ENCODE assay signal across 8 cellular contexts in the genomic region with DNA sequence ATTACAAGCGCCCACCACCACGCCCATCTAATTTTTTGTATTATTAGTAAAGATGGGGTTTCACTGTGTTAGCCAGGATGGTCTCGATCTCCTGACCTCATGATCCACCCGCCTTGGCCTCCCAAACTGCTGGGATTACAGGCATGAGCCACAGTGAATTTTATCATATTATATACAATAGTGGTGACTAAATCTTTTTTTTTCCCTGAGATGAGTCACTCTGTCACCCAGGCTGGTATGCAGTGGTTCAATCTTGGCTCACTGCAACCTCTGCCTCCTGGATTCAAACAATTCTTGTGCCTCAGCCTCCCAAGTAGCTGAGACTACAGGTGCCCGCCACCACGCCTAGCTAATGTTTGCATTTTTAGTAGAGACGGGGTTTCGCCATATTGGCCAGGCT. TPM values are rescaled to one million over a fixed set of nuclear protein-coding genes. Genes with fewer than 3 reads are reported as not detected.
DNase-seq lines count a peak whose midpoint lies in the region; ATAC-seq and TF ChIP-seq lines count a peak whose summit lies in the region.
"Not testable (repeated sequence)": the region's sequence is repeated elsewhere in the genome, so short reads cannot be mapped to it uniquely, and the experiment has no call there.

No MANE protein-coding gene starts in this region.

- not testable (repeated sequence) for H3K14ac ChIP-seq in trophoblast cell (ENCODE audit: low read length)

- H3K9ac ChIP-seq in HCT116 (ENCODE audit: low read length); SK-N-SH; trophoblast cell (ENCODE audit: low read length): not testable (repeated sequence)

- H3K4ac ChIP-seq in trophoblast cell (ENCODE audit: low read depth, low read length) = not testable (repeated sequence)

- H3K79me1 ChIP-seq in trophoblast cell (ENCODE audit: low read length) = not testable (repeated sequence)

- H2AK5ac ChIP-seq in trophoblast cell (ENCODE audit: low read length) = not testable (repeated sequence)

- H3F3A ChIP-seq in SK-N-SH (replicated peaks; ENCODE audit: insufficient read depth) = not testable (repeated sequence)

- not testable (repeated sequence) for H3K27ac ChIP-seq in HCT116 (ENCODE audit: low read depth, low read length); SK-N-SH (ENCODE audit: low read depth in 2 of 2, low read length in 1 of 2); trophoblast cell (ENCODE audit: low read depth, low read length)

- H3K36me3 ChIP-seq in HCT116 (ENCODE audit: control insufficient read depth in 1 of 2, insufficient read depth in 2 of 2, low read length in 2 of 2) (peaks cover 22 to 28% of the 10 kb centered on the region in 2 experiments), SK-N-SH (replicated peaks in 1 of 2; ENCODE audit: control insufficient read depth in 1 of 2, insufficient read depth in 2 of 2, low read length in 1 of 2) (peaks cover 12 to 68% of the 10 kb centered on the region in 2 experiments), trophoblast cell (ENCODE audit: control insufficient read depth in 1 of 2, insufficient read depth in 2 of 2, low read length in 2 of 2) (peaks cover 13 to 23% of the 10 kb centered on the region in 2 experiments)

- H4K8ac ChIP-seq in trophoblast cell (ENCODE audit: low read depth, low read length) = not testable (repeated sequence)

- TF ChIP-seq RAD21 in HCT116 (IDR thresholded peaks at IDR 0.05; ENCODE audit: low read depth); SK-N-SH (IDR thresholded peaks at IDR 0.05; ENCODE audit: low read length): not testable (repeated sequence)

- not testable (repeated sequence) for H3K4me3 ChIP-seq in HCT116 (replicated peaks in 1 of 2; ENCODE audit: low read depth in 1 of 2, low read length in 2 of 2); SK-N-SH (ENCODE audit: low read depth in 2 of 2, low read length in 1 of 2); choroid plexus epithelial cell (ENCODE audit: low read depth, low read length); fibroblast of pulmonary artery (replicated peaks; ENCODE audit: low read depth, low read length); trophoblast cell (ENCODE audit: low read depth, low read length)

- not testable (repeated sequence) for BruUV-seq in HCT116 (replicated peaks; lab: Mats Ljungman, UMichigan)

- RAD21 ChIA-PET in HCT116 (lab: Charles Lee; ENCODE audit: low non-redundant PET in 1 of 2, low total read pairs in 2 of 2, uncharacterized antibody in 2 of 2, unreplicated experiment in 2 of 2) = not testable (repeated sequence)

- H3K27me3 ChIP-seq in HCT116 (ENCODE audit: insufficient read depth, low read length); SK-N-SH (ENCODE audit: insufficient read depth); trophoblast cell (ENCODE audit: insufficient read depth, low read length): not testable (repeated sequence)

- H2BK5ac ChIP-seq in trophoblast cell (ENCODE audit: low read depth, low read length, poor library complexity) = not testable (repeated sequence)

- not testable (repeated sequence) for H3K23ac ChIP-seq in trophoblast cell (ENCODE audit: low read length)

- DNase-seq in Daoy (ENCODE audit: low read depth) (peak; percentile 25), NCI-H226 (peak; percentile 9), astrocyte of the hippocampus (ENCODE audit: low read depth, low spot score) (peak; percentile 22), choroid plexus epithelial cell (ENCODE audit: low read depth) (peak; percentile 13), fibroblast of pulmonary artery (ENCODE audit: low read depth) (peak; percentile 27), trophoblast cell (peak; percentile 31 to 69)
- DNase-seq in HCT116 (ENCODE audit: low read depth, low spot score); SK-N-SH: not testable (repeated sequence)

- intact Hi-C loops in HCT116 (cut with micrococcal nuclease) = not testable (repeated sequence)

- H3K9me2 ChIP-seq in HCT116 (ENCODE audit: insufficient read depth); SK-N-SH: not testable (repeated sequence)

- ATAC-seq in HCT116 = peak; percentile 59; the same call in 1 of the 2 replicates

- not testable (repeated sequence) for H3K18ac ChIP-seq in trophoblast cell (ENCODE audit: low read length)

- CTCF ChIA-PET in HCT116 (lab: Charles Lee) = interaction anchor here (1.0 to 1.2 kb wide), 2 partner anchors 13 to 224 kb away, joined by 3 to 5 read pairs; no protein-coding TSS in a partner anchor
- CTCF ChIA-PET in SK-N-SH (lab: Yijun Ruan, JAX) = not testable (repeated sequence)

- 94% methylated on average over 8 of the region's 8 CpGs for WGBS in SK-N-SH (ENCODE audit: low lambda C conversion rate)
- WGBS in trophoblast cell (ENCODE audit: extremely low coverage, insufficient coverage, insufficient read length) = no CpG with 5 or more reads among the region's 8 CpGs

- POLR2A ChIA-PET in HCT116 (lab: Charles Lee); SK-N-SH (lab: Yijun Ruan, JAX): not testable (repeated sequence)

- not testable (repeated sequence) for H2BK12ac ChIP-seq in trophoblast cell (ENCODE audit: low read length)

- not testable (repeated sequence) for TF ChIP-seq CTCF in HCT116 (IDR thresholded peaks at IDR 0.05 in 2 of 3, conservative IDR thresholded peaks at IDR 0.05 in 1 of 3; ENCODE audit: borderline replicate concordance in 1 of 3, insufficient read depth in 1 of 3, low read depth in 2 of 3, low read length in 2 of 3); SK-N-SH (IDR thresholded peaks at IDR 0.05); choroid plexus epithelial cell (conservative IDR thresholded peaks at IDR 0.05; ENCODE audit: low read depth, low read length); fibroblast of pulmonary artery (IDR thresholded peaks at IDR 0.05; ENCODE audit: low read length, missing control alignments)

- not testable (repeated sequence) for H3K4me2 ChIP-seq in HCT116 (ENCODE audit: low read length); SK-N-SH; trophoblast cell (ENCODE audit: low read length)

- TF ChIP-seq POLR2A in HCT116 (IDR thresholded peaks at IDR 0.05; ENCODE audit: borderline replicate concordance, extremely low read depth, insufficient read depth, insufficient read length) = not testable (repeated sequence)

- not testable (repeated sequence) for H4K91ac ChIP-seq in trophoblast cell (ENCODE audit: low read depth, low read length)

- TF ChIP-seq EP300 in SK-N-SH (IDR thresholded peaks at IDR 0.05; ENCODE audit: borderline replicate concordance in 1 of 2, low read depth in 1 of 2, low read length in 1 of 2) = not testable (repeated sequence)

- not testable (repeated sequence) for H2AFZ ChIP-seq in HCT116 (ENCODE audit: low read depth, low read length, poor library complexity, severe bottlenecking); SK-N-SH (ENCODE audit: low read depth); trophoblast cell (ENCODE audit: insufficient read depth, low read length, poor library complexity)

- not testable (repeated sequence) for H3K9me3 ChIP-seq in HCT116 (ENCODE audit: control insufficient read depth in 1 of 2, insufficient read depth in 1 of 2, low read depth in 1 of 2, low read length in 2 of 2); SK-N-SH; trophoblast cell (ENCODE audit: insufficient read depth, low read depth, low read length)

- H4K20me1 ChIP-seq in HCT116 (ENCODE audit: insufficient read depth); SK-N-SH (ENCODE audit: insufficient read depth): not testable (repeated sequence)

- H4K12ac ChIP-seq in trophoblast cell (ENCODE audit: low read depth, low read length) = not testable (repeated sequence)

- not testable (repeated sequence) for H2BK120ac ChIP-seq in trophoblast cell (ENCODE audit: insufficient read depth, low read length, poor library complexity)

- H3K4me1 ChIP-seq in HCT116 (ENCODE audit: control insufficient read depth in 1 of 2, insufficient read depth in 2 of 2, low read length in 2 of 2); SK-N-SH (ENCODE audit: control insufficient read depth in 1 of 2, insufficient read depth in 2 of 2, low read depth in 1 of 2, low read length in 1 of 2); trophoblast cell (ENCODE audit: control insufficient read depth in 1 of 2, insufficient read depth in 2 of 2, low read length in 2 of 2): not testable (repeated sequence)

- H3K79me2 ChIP-seq in HCT116 (ENCODE audit: insufficient read depth, low read length); SK-N-SH (ENCODE audit: insufficient read depth); trophoblast cell (ENCODE audit: control insufficient read depth, insufficient read depth, low read length, poor library complexity): not testable (repeated sequence)

TF ChIP-seq in SK-N-SH, 30 proteins besides CTCF, POLR2A, EP300 and RAD21:
- TF ChIP-seq FOSL2 (IDR thresholded peaks at IDR 0.05; ENCODE audit: borderline replicate concordance, low read depth) = peak; percentile 59; the same call in 1 of the 2 replicates
TF ChIP-seq in SK-N-SH: peak in this region for 1; not testable (repeated sequence) for 29.

RNA-seq across cellular contexts. Expression of a gene that starts 22.5 kb away (rescaled TPM):
- total RNA-seq in Daoy (2014; rRNA removed; shearing (Covaris generic)) = 28.5 and 33.3 TPM in 2 replicates
- total RNA-seq in HCT116 (2021; ENCODE audit: unreplicated experiment) = 22.2 TPM
- 2.1 and 4.0 TPM in 2 replicates for polyA plus RNA-seq in HCT116 (2012)
- polyA plus RNA-seq in SK-N-SH (2012; rRNA removed) = 2.0 and 2.2 TPM in 2 replicates
- 2.5 TPM in 2 replicates for polyA plus RNA-seq in SK-N-SH (2012; cell fraction: cytosol; rRNA removed)
- 1.9 and 4.7 TPM in 2 replicates for polyA plus RNA-seq in SK-N-SH (2012; cell fraction: nucleus; rRNA removed)
- polyA plus RNA-seq in trophoblast cell (2013) = 7.0 TPM in 2 replicates

RNA-seq across cellular contexts. Expression of a gene that starts 41.9 kb away (rescaled TPM):
- total RNA-seq in Daoy (2014; rRNA removed; shearing (Covaris generic)) = 23.5 and 25.9 TPM in 2 replicates
- 40.5 TPM for total RNA-seq in HCT116 (2021; ENCODE audit: unreplicated experiment)
- polyA plus RNA-seq in HCT116 (2012) = 8.9 and 10.6 TPM in 2 replicates
- polyA plus RNA-seq in SK-N-SH (2012; rRNA removed) = 6.7 and 10.8 TPM in 2 replicates
- 7.7 and 8.9 TPM in 2 replicates for polyA plus RNA-seq in SK-N-SH (2012; cell fraction: cytosol; rRNA removed)
- 9.2 and 18.1 TPM in 2 replicates for polyA plus RNA-seq in SK-N-SH (2012; cell fraction: nucleus; rRNA removed)
- polyA plus RNA-seq in trophoblast cell (2013) = 13.2 TPM in 2 replicates
